In the genomic region with DNA sequence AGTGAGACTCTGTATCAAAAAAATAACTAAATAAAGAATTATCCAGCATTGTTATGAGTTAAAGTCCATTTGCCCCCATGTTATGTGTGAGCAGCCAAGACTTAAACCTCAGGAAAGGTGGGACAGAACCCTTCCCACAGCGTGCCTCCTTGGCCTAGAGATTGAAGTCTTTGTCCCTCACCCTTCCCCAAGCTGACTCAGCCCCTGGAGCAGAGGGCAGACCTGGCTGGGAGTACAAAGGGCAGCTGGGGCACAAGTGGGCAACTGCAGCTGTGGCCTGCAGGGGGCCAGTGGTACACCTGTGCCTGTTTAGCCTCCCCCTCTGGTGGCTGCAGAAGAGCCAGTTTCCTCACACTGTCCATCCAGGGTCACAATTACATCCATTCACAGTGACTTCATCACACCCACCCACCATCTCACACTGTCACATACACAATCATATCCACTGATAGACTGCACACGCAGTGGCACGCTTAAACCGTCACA, we compare ENCODE assay signal across 8 cellular contexts. TPM values are rescaled to one million over a fixed set of nuclear protein-coding genes. Genes with fewer than 3 reads are reported as not detected.
DNase-seq lines count a peak whose midpoint lies in the region; ATAC-seq and TF ChIP-seq lines count a peak whose summit lies in the region.

No MANE protein-coding gene starts in this region.

- H3K27me3 ChIP-seq in effector memory CD4-positive, alpha-beta T cell (replicated peaks; ENCODE audit: control insufficient read depth, insufficient read depth, low read length, poor library complexity, severe bottlenecking): no peaks in the 10 kb centered on the region

- H3K27ac ChIP-seq in effector memory CD4-positive, alpha-beta T cell (ENCODE audit: insufficient read depth, low read length, poor library complexity, severe bottlenecking): peak overlapping the region; percentile 71

- H3K4me1 ChIP-seq in effector memory CD4-positive, alpha-beta T cell (ENCODE audit: control insufficient read depth, insufficient read depth, low read length, poor library complexity, severe bottlenecking): peaks cover 13% of the 10 kb centered on the region

- ATAC-seq in GM21367 (IDR thresholded peaks at IDR 0.05; ENCODE audit: unreplicated experiment): peak; percentile 37
- ATAC-seq in HG03571 (IDR thresholded peaks at IDR 0.05; ENCODE audit: unreplicated experiment): peak; percentile 48
- peak; percentile 55 for ATAC-seq in SK-N-SH treated with all-trans-retinoic acid at 6 μM for 48 hours

- no peaks in the 10 kb centered on the region for H3K9me3 ChIP-seq in effector memory CD4-positive, alpha-beta T cell (ENCODE audit: control insufficient read depth, low read length)

- peak overlapping the region; percentile 61 for H3K4me3 ChIP-seq in effector memory CD4-positive, alpha-beta T cell (ENCODE audit: insufficient read depth, low read depth, low read length, poor library complexity, severe bottlenecking)

- peak; percentile 40 for DNase-seq in NCI-H1105 treated with DMSO at 0.1 percent for 48 hours (lab: John Stamatoyannopoulos, UW)
- DNase-seq in NCI-H1105 (lab: John Stamatoyannopoulos, UW): no peak
- no peak for DNase-seq in effector memory CD4-positive, alpha-beta T cell
- peak; percentile 46 for DNase-seq in mucosa of gallbladder (ENCODE audit: low spot score)
- no peak for DNase-seq in occipital lobe (lab: John Stamatoyannopoulos, UW)

- H3K36me3 ChIP-seq in effector memory CD4-positive, alpha-beta T cell (ENCODE audit: control insufficient read depth, insufficient read depth, low read length): no peaks in the 10 kb centered on the region

TF ChIP-seq in SK-N-SH treated with all-trans-retinoic acid at 6 μM for 48 hours, 23 proteins besides CTCF, POLR2A, EP300 and RAD21:
- TF ChIP-seq ZNF70 (CRISPR knock-in tag; IDR thresholded peaks at IDR 0.05): no peak
- peak; percentile 27; the same call in 1 of the 2 replicates for TF ChIP-seq TCF4 (CRISPR knock-in tag; IDR thresholded peaks at IDR 0.05; ENCODE audit: borderline replicate concordance)
- TF ChIP-seq, protein P1, sequence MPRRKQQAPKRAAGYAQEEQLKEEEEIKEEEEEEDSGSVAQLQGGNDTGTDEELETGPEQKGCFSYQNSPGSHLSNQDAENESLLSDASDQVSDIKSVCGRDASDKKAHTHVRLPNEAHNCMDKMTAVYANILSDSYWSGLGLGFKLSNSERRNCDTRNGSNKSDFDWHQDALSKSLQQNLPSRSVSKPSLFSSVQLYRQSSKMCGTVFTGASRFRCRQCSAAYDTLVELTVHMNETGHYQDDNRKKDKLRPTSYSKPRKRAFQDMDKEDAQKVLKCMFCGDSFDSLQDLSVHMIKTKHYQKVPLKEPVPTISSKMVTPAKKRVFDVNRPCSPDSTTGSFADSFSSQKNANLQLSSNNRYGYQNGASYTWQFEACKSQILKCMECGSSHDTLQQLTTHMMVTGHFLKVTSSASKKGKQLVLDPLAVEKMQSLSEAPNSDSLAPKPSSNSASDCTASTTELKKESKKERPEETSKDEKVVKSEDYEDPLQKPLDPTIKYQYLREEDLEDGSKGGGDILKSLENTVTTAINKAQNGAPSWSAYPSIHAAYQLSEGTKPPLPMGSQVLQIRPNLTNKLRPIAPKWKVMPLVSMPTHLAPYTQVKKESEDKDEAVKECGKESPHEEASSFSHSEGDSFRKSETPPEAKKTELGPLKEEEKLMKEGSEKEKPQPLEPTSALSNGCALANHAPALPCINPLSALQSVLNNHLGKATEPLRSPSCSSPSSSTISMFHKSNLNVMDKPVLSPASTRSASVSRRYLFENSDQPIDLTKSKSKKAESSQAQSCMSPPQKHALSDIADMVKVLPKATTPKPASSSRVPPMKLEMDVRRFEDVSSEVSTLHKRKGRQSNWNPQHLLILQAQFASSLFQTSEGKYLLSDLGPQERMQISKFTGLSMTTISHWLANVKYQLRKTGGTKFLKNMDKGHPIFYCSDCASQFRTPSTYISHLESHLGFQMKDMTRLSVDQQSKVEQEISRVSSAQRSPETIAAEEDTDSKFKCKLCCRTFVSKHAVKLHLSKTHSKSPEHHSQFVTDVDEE (CRISPR knock-in tag; IDR thresholded peaks at IDR 0.05): no peak

RNA-seq across cellular contexts. Expression of a gene that starts 0.9 kb away (rescaled TPM):
- total RNA-seq in mucosa of gallbladder (47.6 TPM), occipital lobe (2.8 TPM)

RNA-seq across cellular contexts. Expression of a gene that starts 7.5 kb away (rescaled TPM):
- total RNA-seq in mucosa of gallbladder (20.8 TPM), occipital lobe (20.6 TPM)

RNA-seq across cellular contexts. Expression of a gene that starts 8.5 kb away (rescaled TPM):
- total RNA-seq in mucosa of gallbladder: 59.1 TPM
- total RNA-seq in occipital lobe: 1.9 TPM

RNA-seq across cellular contexts. Expression of a gene that starts 13.3 kb away (rescaled TPM):
- 836 TPM for total RNA-seq in mucosa of gallbladder
- 778 TPM for total RNA-seq in occipital lobe

RNA-seq across cellular contexts. Expression of a gene that starts 15.1 kb away (rescaled TPM):
- total RNA-seq in mucosa of gallbladder (45.1 TPM), occipital lobe (42.7 TPM)

Comparison
In these comparisons a context has a peak if more than half of its experiments do, and no peak if none do; other contexts are left out.
1. DNase-seq: peak in NCI-H1105 treated with DMSO at 0.1 percent for 48 hours (single experiment) and mucosa of gallbladder (single experiment); none in NCI-H1105 (single experiment), effector memory CD4-positive, alpha-beta T cell (0 of 3) and occipital lobe (single experiment).
2. RNA of a gene that starts 0.9 kb away (total RNA-seq): 47.6 TPM in mucosa of gallbladder (single experiment); 2.8 TPM in occipital lobe (single experiment); every median in the first group is over 10 times any median in the second.
3. RNA of a gene that starts 8.5 kb away (total RNA-seq): 59.1 TPM in mucosa of gallbladder (single experiment); 1.9 TPM in occipital lobe (single experiment); every median in the first group is over 10 times any median in the second.
4. Peak in every context shown above with its lines, with median percentiles within 50 percentile points of each other: ATAC-seq.